In the genomic region with DNA sequence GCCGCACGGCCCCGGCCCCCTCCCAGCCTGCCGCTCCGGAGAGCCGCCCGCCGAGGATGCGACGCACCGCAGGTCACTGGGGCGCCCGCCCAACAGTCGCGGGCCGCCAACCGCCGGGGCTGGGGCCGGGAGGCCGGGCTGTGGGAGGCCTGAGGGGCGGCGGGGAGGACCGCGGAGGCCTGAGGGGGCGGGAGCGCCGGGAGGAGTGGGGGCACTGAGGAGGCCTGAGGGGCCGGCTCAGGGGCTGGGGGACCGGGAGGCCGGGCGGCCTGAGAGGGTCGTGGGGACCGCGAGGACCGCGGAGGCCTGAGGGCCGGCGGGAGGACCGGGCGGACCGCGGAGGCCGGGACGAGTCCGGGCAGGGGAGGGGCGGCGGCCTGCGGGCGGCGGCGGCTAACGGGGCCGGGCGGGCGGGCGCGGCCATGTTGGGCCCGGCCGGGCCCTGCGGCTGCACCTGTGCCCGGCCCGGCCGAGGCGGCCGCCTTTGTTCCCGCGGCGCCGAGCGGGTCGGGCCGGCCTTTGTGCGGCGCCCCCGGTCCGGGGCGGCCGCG, we compare ENCODE assay signal across 9 cellular contexts. TPM values are rescaled to one million over a fixed set of nuclear protein-coding genes. Genes with fewer than 3 reads are reported as not detected.
A peak's percentile ranks its signal among the peaks of the same experiment; 100 is the strongest.
DNase-seq lines count a peak whose midpoint lies in the region; ATAC-seq and TF ChIP-seq lines count a peak whose summit lies in the region.
"Had no signal": no experiment of that assay in that cellular context is flagged by ENCODE, and none has a peak within 500 bp of the region (broad histone marks: within the 10 kb centered on the region; RNA-seq: fewer than 3 reads in every experiment).

No MANE protein-coding gene starts in this region.

- H3K4me1 ChIP-seq in iPS-15b (ENCODE audit: control insufficient read depth, insufficient read depth, low read length) (peaks cover 5% of the 10 kb centered on the region), stomach smooth muscle (ENCODE audit: control insufficient read depth, insufficient read depth, low read length) (peaks cover 17% of the 10 kb centered on the region)

- no peaks in the 10 kb centered on the region for H3K27me3 ChIP-seq in AG04450 (ENCODE audit: control insufficient read depth, insufficient read depth, low read length)
- H3K27me3 ChIP-seq in iPS-15b (ENCODE audit: control insufficient read depth, insufficient read depth, low read length) = peaks cover 30% of the 10 kb centered on the region
- peaks cover 3 to 5% of the 10 kb centered on the region in 2 donors for H3K27me3 ChIP-seq in stomach smooth muscle (ENCODE audit: control insufficient read depth in 1 of 2, insufficient read depth in 2 of 2, low read length in 2 of 2)

- H3K36me3 ChIP-seq in iPS-15b (ENCODE audit: control insufficient read depth, insufficient read depth, low read length) (no peaks in the 10 kb centered on the region), stomach smooth muscle (ENCODE audit: control insufficient read depth in 2 of 2, insufficient read depth in 2 of 2, low read length in 2 of 2) (no peaks in the 10 kb centered on the region)

- H3K27ac ChIP-seq in AG04450 (ENCODE audit: low read depth, low read length) = no peak overlapping the region
- no peak overlapping the region for H3K27ac ChIP-seq in stomach smooth muscle (ENCODE audit: low read length)

- H3K36me3 Mint-ChIP-seq in activated naive CD8-positive, alpha-beta T cell treated with anti-CD3 and anti-CD28 coated beads for 36 hours = peaks cover 20% of the 10 kb centered on the region
- H3K36me3 Mint-ChIP-seq: naive B cell had no signal

- no peaks in the 10 kb centered on the region for H3K9me3 Mint-ChIP-seq in activated naive CD8-positive, alpha-beta T cell treated with anti-CD3 and anti-CD28 coated beads for 36 hours
- H3K9me3 Mint-ChIP-seq: naive B cell had no signal

- H3K27me3 Mint-ChIP-seq in activated naive CD8-positive, alpha-beta T cell treated with anti-CD3 and anti-CD28 coated beads for 36 hours = peaks cover 3% of the 10 kb centered on the region
- H3K27me3 Mint-ChIP-seq: naive B cell had no signal

- POLR2A ChIA-PET in AG04450 (lab: Yijun Ruan, JAX) = no interaction called here

- no peak overlapping the region for H3K27ac Mint-ChIP-seq in activated naive CD8-positive, alpha-beta T cell treated with anti-CD3 and anti-CD28 coated beads for 36 hours

- H3K4me1 Mint-ChIP-seq in activated naive CD8-positive, alpha-beta T cell treated with anti-CD3 and anti-CD28 coated beads for 36 hours = peaks cover 37% of the 10 kb centered on the region

- H3K9ac ChIP-seq in iPS-15b (ENCODE audit: low read depth, low read length) (no peak overlapping the region), stomach smooth muscle (ENCODE audit: low read length in 2 of 2) (peak overlapping the region in 1 of 2 donors; percentile 84)

- H3K4me3 ChIP-seq in AG04450 (ENCODE audit: low read depth, low read length) = peak overlapping the region; percentile 76
- peak overlapping the region; percentile 65 for H3K4me3 ChIP-seq in iPS-15b (ENCODE audit: low read depth, low read length)
- peak overlapping the region; percentile 64 to 76 for H3K4me3 ChIP-seq in stomach smooth muscle (ENCODE audit: low read length in 2 of 2)

- peak overlapping the region; percentile 25 for H3K4me3 Mint-ChIP-seq in activated naive CD8-positive, alpha-beta T cell treated with anti-CD3 and anti-CD28 coated beads for 36 hours

- DNase-seq in AG04450 (ENCODE audit: low read depth, low spot score) (no peak), DMS 273 treated with DMSO at 0.1 percent for 48 hours (lab: John Stamatoyannopoulos, UW) (no peak), NCI-H1694 (lab: John Stamatoyannopoulos, UW) (no peak)
- DNase-seq in activated naive CD8-positive, alpha-beta T cell treated with anti-CD3 and anti-CD28 coated beads for 36 hours = no peak

- ATAC-seq in GM18868 (IDR thresholded peaks at IDR 0.05; ENCODE audit: unreplicated experiment) (peak; percentile 2), HG03045 (IDR thresholded peaks at IDR 0.05; ENCODE audit: unreplicated experiment) (peak; percentile 13)

- no peak for TF ChIP-seq CTCF in AG04450 (IDR thresholded peaks at IDR 0.05; ENCODE audit: low read depth, low read length)

- H3K9me3 ChIP-seq in AG04450 (ENCODE audit: control insufficient read depth, insufficient read depth, low read length) (no peaks in the 10 kb centered on the region), iPS-15b (ENCODE audit: control insufficient read depth, insufficient read depth, low read length) (no peaks in the 10 kb centered on the region), stomach smooth muscle (ENCODE audit: control insufficient read depth in 2 of 2, low read length in 2 of 2) (no peaks in the 10 kb centered on the region)

- CTCF ChIA-PET in AG04450 (lab: Charles Lee) = no interaction called here

RNA-seq across cellular contexts. Expression of a gene that starts 0.4 kb away (rescaled TPM):
- 23.7 and 26.4 TPM in 2 replicates for polyA plus RNA-seq in AG04450 (2011; rRNA removed)
- 77.9 and 94.9 TPM in 2 replicates for polyA minus RNA-seq in AG04450 (2011; rRNA and poly(A)+ RNA removed)
- 100 to 1,000 TPM; 181 to 184 TPM for total RNA-seq in activated naive CD8-positive, alpha-beta T cell treated with anti-CD3 and anti-CD28 coated beads for 36 hours

RNA-seq across cellular contexts. Expression of a gene that starts 15.6 kb away (rescaled TPM):
- 11.9 and 15.2 TPM in 2 replicates for polyA plus RNA-seq in AG04450 (2011; rRNA removed)
- 32.8 and 36.0 TPM in 2 replicates for polyA minus RNA-seq in AG04450 (2011; rRNA and poly(A)+ RNA removed)
- total RNA-seq in activated naive CD8-positive, alpha-beta T cell treated with anti-CD3 and anti-CD28 coated beads for 36 hours = 10 to 100 TPM; 76.6 to 77.3 TPM
